ENCODE assay signal across 11 cellular contexts in genomic region chr1:166716620-166717019, GRCh38.
"Had no signal": no experiment of that assay in that cellular context is flagged by ENCODE, and none has a peak within 500 bp of the region (broad histone marks: within the 10 kb centered on the region; RNA-seq: fewer than 3 reads in every experiment).

No MANE protein-coding gene starts in this region.

- H3K4me3 ChIP-seq: GM23248, GM23338, HAP-1 had no signal

- H3K4me2 ChIP-seq: GM23338 had no signal

- H3K4me1 ChIP-seq: HAP-1 had no signal

- ATAC-seq: GM23338, HCT116 had no signal

- DNase-seq: GM23248, GOT3, H7, H9, HCEC 1CT, HFFc6 had no signal

- FAIRE-seq: H1, H54 had no signal

- H3K27ac ChIP-seq: GM23248 had no signal

- H3K9ac ChIP-seq: GM23248 had no signal

- H3K36me3 ChIP-seq: HAP-1 had no signal

- H2AFZ ChIP-seq: GM23248, GM23338 had no signal
